Comparison of ENCODE assay signal across 19 cellular contexts in the genomic region with DNA sequence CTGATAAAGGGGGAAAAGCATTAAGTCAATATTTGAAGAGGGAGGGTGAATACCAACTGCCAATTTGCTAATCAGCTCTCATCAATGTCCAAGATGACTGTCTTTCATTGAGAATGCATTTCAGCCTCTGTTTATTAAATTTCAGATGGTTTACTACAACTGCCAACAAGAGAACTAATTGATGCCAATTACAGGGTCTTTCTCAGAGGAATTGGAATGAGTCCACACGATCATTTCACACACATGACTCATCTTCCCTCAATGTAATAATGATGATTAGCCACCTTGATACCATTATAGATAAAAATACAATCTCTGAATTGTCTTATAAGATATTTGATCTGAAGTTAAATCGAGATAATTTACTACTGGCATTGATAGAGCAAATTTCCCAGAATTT.
A peak's percentile ranks its signal among the peaks of the same experiment; 100 is the strongest.
DNase-seq lines count a peak whose midpoint lies in the region; ATAC-seq and TF ChIP-seq lines count a peak whose summit lies in the region.
"Had no signal": no experiment of that assay in that cellular context is flagged by ENCODE, and none has a peak within 500 bp of the region (broad histone marks: within the 10 kb centered on the region; RNA-seq: fewer than 3 reads in every experiment).

No MANE protein-coding gene starts in this region.

- H3K9me2 ChIP-seq in SK-N-SH, result no peaks in the 10 kb centered on the region

- H4K20me1 ChIP-seq in SK-N-SH (ENCODE audit: insufficient read depth), result no peaks in the 10 kb centered on the region

- H3K27me3 ChIP-seq in SK-N-SH (ENCODE audit: insufficient read depth) (no peaks in the 10 kb centered on the region), adrenal gland (no peaks in the 10 kb centered on the region)

- no peak overlapping the region for H2AFZ ChIP-seq in SK-N-SH (ENCODE audit: low read depth)

- POLR2A ChIA-PET in SK-N-SH (lab: Yijun Ruan, JAX), result no interaction called here

- CTCF ChIA-PET in SK-N-SH (lab: Yijun Ruan, JAX), result no interaction called here

- H3K36me3 ChIP-seq in SK-N-SH (replicated peaks in 1 of 2; ENCODE audit: control insufficient read depth in 1 of 2, insufficient read depth in 2 of 2, low read length in 1 of 2) (no peaks in the 10 kb centered on the region), adrenal gland (replicated peaks in 1 of 2) (no peaks in the 10 kb centered on the region)

- WGBS in SK-N-SH (ENCODE audit: low lambda C conversion rate), result 1% methylated on average over 2 of the region's 2 CpGs
- 57 to 76% (median 63%) methylated on average over 2 of the region's 2 CpGs for WGBS in adrenal gland, 4 donors

- H3K4me3 ChIP-seq in SK-N-SH (ENCODE audit: low read depth in 2 of 2, low read length in 1 of 2) (no peak overlapping the region), adrenal gland (no peak overlapping the region)

- intact Hi-C loops in adrenal gland (cut with DNase I), result no loop called here

- ATAC-seq in SK-N-SH treated with all-trans-retinoic acid at 6 μM for 48 hours (no peak), HG03108 (IDR thresholded peaks at IDR 0.05; ENCODE audit: unreplicated experiment) (no peak)

- no peak overlapping the region for H3K4me2 ChIP-seq in SK-N-SH
- H3K4me2 ChIP-seq: KMS-11 had no signal

- TF ChIP-seq RAD21 in SK-N-SH (IDR thresholded peaks at IDR 0.05; ENCODE audit: low read length), result no peak

- TF ChIP-seq CTCF in SK-N-SH (IDR thresholded peaks at IDR 0.05) (no peak), adrenal gland (IDR thresholded peaks at IDR 0.05) (no peak)

- H3K27ac ChIP-seq in SK-N-SH (ENCODE audit: low read depth in 2 of 2, low read length in 1 of 2) (no peak overlapping the region), adrenal gland (no peak overlapping the region)
- H3K27ac ChIP-seq: KMS-11 had no signal

- no peak for TF ChIP-seq EP300 in SK-N-SH (IDR thresholded peaks at IDR 0.05; ENCODE audit: borderline replicate concordance in 1 of 2, low read depth in 1 of 2, low read length in 1 of 2)

- H3K9me3 ChIP-seq in SK-N-SH (no peaks in the 10 kb centered on the region), adrenal gland (replicated peaks in 1 of 3) (no peaks in the 10 kb centered on the region)

- no peak for DNase-seq in SK-N-SH
- peak; percentile 13 for DNase-seq in NCI-H146 (lab: John Stamatoyannopoulos, UW)
- peak; percentile 81 for DNase-seq in NCI-H748 (lab: John Stamatoyannopoulos, UW; ENCODE audit: unreplicated experiment)
- DNase-seq in NCI-H526 (lab: John Stamatoyannopoulos, UW), result no peak
- no peak for DNase-seq in NCI-H510A treated with DMSO at 0.1 percent for 48 hours (lab: John Stamatoyannopoulos, UW)
- no peak for DNase-seq in adrenal gland
- DNase-seq: 8988T, H9, NCI-H1048, NCI-H1694, NCI-H2171 treated with DMSO at 0.1 percent for 48 hours, NCI-H774, Right ventricle myocardium superior, RPMI8226, SW 1271, T-helper 9 cell had no signal

- no peak for TF ChIP-seq POLR2A in adrenal gland (IDR thresholded peaks at IDR 0.05)

- no peak overlapping the region for H3K9ac ChIP-seq in SK-N-SH
- H3K9ac ChIP-seq: KMS-11 had no signal

- H3K79me2 ChIP-seq in SK-N-SH (ENCODE audit: insufficient read depth), result no peaks in the 10 kb centered on the region

- H3F3A ChIP-seq in SK-N-SH (replicated peaks; ENCODE audit: insufficient read depth), result no peaks in the 10 kb centered on the region

- H3K4me1 ChIP-seq in SK-N-SH (ENCODE audit: control insufficient read depth in 1 of 2, insufficient read depth in 2 of 2, low read depth in 1 of 2, low read length in 1 of 2) (no peaks in the 10 kb centered on the region), adrenal gland (replicated peaks in 1 of 2) (no peaks in the 10 kb centered on the region)

TF ChIP-seq in SK-N-SH treated with all-trans-retinoic acid at 6 μM for 48 hours, 23 proteins besides CTCF, POLR2A, EP300 and RAD21 (continues in another document):
- TF ChIP-seq, protein P1, sequence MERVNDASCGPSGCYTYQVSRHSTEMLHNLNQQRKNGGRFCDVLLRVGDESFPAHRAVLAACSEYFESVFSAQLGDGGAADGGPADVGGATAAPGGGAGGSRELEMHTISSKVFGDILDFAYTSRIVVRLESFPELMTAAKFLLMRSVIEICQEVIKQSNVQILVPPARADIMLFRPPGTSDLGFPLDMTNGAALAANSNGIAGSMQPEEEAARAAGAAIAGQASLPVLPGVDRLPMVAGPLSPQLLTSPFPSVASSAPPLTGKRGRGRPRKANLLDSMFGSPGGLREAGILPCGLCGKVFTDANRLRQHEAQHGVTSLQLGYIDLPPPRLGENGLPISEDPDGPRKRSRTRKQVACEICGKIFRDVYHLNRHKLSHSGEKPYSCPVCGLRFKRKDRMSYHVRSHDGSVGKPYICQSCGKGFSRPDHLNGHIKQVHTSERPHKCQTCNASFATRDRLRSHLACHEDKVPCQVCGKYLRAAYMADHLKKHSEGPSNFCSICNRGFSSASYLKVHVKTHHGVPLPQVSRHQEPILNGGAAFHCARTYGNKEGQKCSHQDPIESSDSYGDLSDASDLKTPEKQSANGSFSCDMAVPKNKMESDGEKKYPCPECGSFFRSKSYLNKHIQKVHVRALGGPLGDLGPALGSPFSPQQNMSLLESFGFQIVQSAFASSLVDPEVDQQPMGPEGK (CRISPR knock-in tag; IDR thresholded peaks at IDR 0.05; ENCODE audit: borderline replicate concordance), result no peak
- no peak for TF ChIP-seq TOX (CRISPR knock-in tag; IDR thresholded peaks at IDR 0.05; ENCODE audit: borderline replicate concordance)
- TF ChIP-seq, protein P2, sequence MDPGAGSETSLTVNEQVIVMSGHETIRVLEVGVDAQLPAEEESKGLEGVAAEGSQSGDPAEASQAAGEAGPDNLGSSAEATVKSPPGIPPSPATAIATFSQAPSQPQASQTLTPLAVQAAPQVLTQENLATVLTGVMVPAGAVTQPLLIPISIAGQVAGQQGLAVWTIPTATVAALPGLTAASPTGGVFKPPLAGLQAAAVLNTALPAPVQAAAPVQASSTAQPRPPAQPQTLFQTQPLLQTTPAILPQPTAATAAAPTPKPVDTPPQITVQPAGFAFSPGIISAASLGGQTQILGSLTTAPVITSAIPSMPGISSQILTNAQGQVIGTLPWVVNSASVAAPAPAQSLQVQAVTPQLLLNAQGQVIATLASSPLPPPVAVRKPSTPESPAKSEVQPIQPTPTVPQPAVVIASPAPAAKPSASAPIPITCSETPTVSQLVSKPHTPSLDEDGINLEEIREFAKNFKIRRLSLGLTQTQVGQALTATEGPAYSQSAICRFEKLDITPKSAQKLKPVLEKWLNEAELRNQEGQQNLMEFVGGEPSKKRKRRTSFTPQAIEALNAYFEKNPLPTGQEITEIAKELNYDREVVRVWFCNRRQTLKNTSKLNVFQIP (CRISPR knock-in tag; IDR thresholded peaks at IDR 0.05; ENCODE audit: borderline replicate concordance, low read depth), result peak; percentile 79; the same call in 1 of the 2 replicates
- no peak for TF ChIP-seq ARNTL (CRISPR knock-in tag; IDR thresholded peaks at IDR 0.05; ENCODE audit: borderline replicate concordance, low read depth)
- TF ChIP-seq TCF4 (CRISPR knock-in tag; IDR thresholded peaks at IDR 0.05; ENCODE audit: borderline replicate concordance), result no peak
- TF ChIP-seq PPARA (CRISPR knock-in tag; IDR thresholded peaks at IDR 0.05; ENCODE audit: borderline replicate concordance), result no peak
- TF ChIP-seq CSDC2 (CRISPR knock-in tag; IDR thresholded peaks at IDR 0.05), result no peak
- peak; percentile 86; the same call in 1 of the 2 replicates for TF ChIP-seq ZC3H10 (CRISPR knock-in tag; IDR thresholded peaks at IDR 0.05)

TF ChIP-seq in SK-N-SH, 30 proteins besides CTCF, POLR2A, EP300 and RAD21 (continues in another document):
- TF ChIP-seq TAF1 (IDR thresholded peaks at IDR 0.05; ENCODE audit: borderline replicate concordance, low read depth, low read length), result no peak
- TF ChIP-seq MEF2A (IDR thresholded peaks at IDR 0.05; ENCODE audit: borderline replicate concordance, low read depth), result no peak
- TF ChIP-seq ELF1 (IDR thresholded peaks at IDR 0.05), result no peak
- no peak for TF ChIP-seq JUND (IDR thresholded peaks at IDR 0.05)
- TF ChIP-seq GATA2 (CRISPR knock-in tag; IDR thresholded peaks at IDR 0.05), result no peak
- TF ChIP-seq FOXM1 (IDR thresholded peaks at IDR 0.05; ENCODE audit: low read depth), result no peak
- no peak for TF ChIP-seq MXI1 (IDR thresholded peaks at IDR 0.05; ENCODE audit: low read depth, low read length)
- TF ChIP-seq FOSL2 (IDR thresholded peaks at IDR 0.05; ENCODE audit: borderline replicate concordance, low read depth), result no peak
- no peak for TF ChIP-seq YY1 (IDR thresholded peaks at IDR 0.05; ENCODE audit: low read depth)
- TF ChIP-seq, protein P3, sequence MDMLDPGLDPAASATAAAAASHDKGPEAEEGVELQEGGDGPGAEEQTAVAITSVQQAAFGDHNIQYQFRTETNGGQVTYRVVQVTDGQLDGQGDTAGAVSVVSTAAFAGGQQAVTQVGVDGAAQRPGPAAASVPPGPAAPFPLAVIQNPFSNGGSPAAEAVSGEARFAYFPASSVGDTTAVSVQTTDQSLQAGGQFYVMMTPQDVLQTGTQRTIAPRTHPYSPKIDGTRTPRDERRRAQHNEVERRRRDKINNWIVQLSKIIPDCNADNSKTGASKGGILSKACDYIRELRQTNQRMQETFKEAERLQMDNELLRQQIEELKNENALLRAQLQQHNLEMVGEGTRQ (IDR thresholded peaks at IDR 0.05; ENCODE audit: borderline replicate concordance, low read depth, low read length), result no peak
- TF ChIP-seq, protein P4, sequence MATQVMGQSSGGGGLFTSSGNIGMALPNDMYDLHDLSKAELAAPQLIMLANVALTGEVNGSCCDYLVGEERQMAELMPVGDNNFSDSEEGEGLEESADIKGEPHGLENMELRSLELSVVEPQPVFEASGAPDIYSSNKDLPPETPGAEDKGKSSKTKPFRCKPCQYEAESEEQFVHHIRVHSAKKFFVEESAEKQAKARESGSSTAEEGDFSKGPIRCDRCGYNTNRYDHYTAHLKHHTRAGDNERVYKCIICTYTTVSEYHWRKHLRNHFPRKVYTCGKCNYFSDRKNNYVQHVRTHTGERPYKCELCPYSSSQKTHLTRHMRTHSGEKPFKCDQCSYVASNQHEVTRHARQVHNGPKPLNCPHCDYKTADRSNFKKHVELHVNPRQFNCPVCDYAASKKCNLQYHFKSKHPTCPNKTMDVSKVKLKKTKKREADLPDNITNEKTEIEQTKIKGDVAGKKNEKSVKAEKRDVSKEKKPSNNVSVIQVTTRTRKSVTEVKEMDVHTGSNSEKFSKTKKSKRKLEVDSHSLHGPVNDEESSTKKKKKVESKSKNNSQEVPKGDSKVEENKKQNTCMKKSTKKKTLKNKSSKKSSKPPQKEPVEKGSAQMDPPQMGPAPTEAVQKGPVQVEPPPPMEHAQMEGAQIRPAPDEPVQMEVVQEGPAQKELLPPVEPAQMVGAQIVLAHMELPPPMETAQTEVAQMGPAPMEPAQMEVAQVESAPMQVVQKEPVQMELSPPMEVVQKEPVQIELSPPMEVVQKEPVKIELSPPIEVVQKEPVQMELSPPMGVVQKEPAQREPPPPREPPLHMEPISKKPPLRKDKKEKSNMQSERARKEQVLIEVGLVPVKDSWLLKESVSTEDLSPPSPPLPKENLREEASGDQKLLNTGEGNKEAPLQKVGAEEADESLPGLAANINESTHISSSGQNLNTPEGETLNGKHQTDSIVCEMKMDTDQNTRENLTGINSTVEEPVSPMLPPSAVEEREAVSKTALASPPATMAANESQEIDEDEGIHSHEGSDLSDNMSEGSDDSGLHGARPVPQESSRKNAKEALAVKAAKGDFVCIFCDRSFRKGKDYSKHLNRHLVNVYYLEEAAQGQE (IDR thresholded peaks at IDR 0.05; ENCODE audit: low read depth, low read length), result no peak

Comparison
In these comparisons a context has a peak if more than half of its experiments do, and no peak if none do; other contexts are left out.
1. DNase-seq: peak in NCI-H146 (single experiment) and NCI-H748 (single experiment); none in SK-N-SH (single experiment), NCI-H526 (0 of 2), NCI-H510A treated with DMSO at 0.1 percent for 48 hours (single experiment) and adrenal gland (0 of 7).